In the genomic region with DNA sequence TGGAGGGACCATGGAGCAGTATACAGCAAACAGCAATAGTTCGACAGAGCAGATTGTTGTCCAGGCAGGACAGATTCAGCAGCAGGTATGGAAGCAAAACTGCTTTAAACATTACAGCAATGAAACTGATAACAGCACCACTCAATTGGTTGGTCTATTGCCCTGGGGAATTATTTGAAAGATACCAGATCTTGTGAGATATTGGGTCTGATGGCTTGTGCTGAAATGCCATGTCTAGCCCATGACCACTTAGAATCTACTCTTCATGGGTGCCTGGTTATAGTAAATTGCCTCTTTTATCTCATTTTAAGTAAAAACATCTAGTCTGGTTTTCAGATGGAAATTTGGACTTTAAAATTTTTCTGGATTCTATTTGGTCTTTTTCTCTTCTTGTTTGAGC, we compare ENCODE assay signal across 31 cellular contexts. TPM values are rescaled to one million over a fixed set of nuclear protein-coding genes. Genes with fewer than 3 reads are reported as not detected.
DNase-seq lines count a peak whose midpoint lies in the region; ATAC-seq and TF ChIP-seq lines count a peak whose summit lies in the region.
"Had no signal": no experiment of that assay in that cellular context is flagged by ENCODE, and none has a peak within 500 bp of the region (broad histone marks: within the 10 kb centered on the region; RNA-seq: fewer than 3 reads in every experiment).

No MANE protein-coding gene starts in this region.

- no peak for TF ChIP-seq CTCF in activated CD8-positive, alpha-beta T cell treated with anti-CD3 and anti-CD28 coated beads for 36 hours (IDR thresholded peaks at IDR 0.05)
- TF ChIP-seq CTCF in mesothelial cell of epicardium (IDR thresholded peaks at IDR 0.05; ENCODE audit: unreplicated experiment) (no peak), uterus (IDR thresholded peaks at IDR 0.05) (no peak)

- H3K36me3 ChIP-seq in CD4-positive, CD25-positive, alpha-beta regulatory T cell (ENCODE audit: control insufficient read depth, insufficient read depth, low read length), result peaks cover 28% of the 10 kb centered on the region
- H3K36me3 ChIP-seq in uterus, result no peaks in the 10 kb centered on the region

- H3K4me1 Mint-ChIP-seq in activated CD8-positive, alpha-beta T cell treated with anti-CD3 and anti-CD28 coated beads for 36 hours (ENCODE audit: low read depth), result peaks cover 70% of the 10 kb centered on the region
- H3K4me1 Mint-ChIP-seq in activated CD8-positive, alpha-beta T cell treated with anti-CD3 and anti-CD28 coated beads, Interleukin-2, amount 10 ng/mL, durations not matched to agents 7 days and 5 days (ENCODE audit: low read depth), result peaks cover 76% of the 10 kb centered on the region
- H3K4me1 Mint-ChIP-seq in CD4-positive, CD25-positive, alpha-beta regulatory T cell, result peaks cover 52 to 90% (median 72%) of the 10 kb centered on the region in 4 donors
- peaks cover 80 to 88% (median 87%) of the 10 kb centered on the region in 3 donors for H3K4me1 Mint-ChIP-seq in T-cell
- H3K4me1 Mint-ChIP-seq in mesothelial cell of epicardium, result peaks cover 37% of the 10 kb centered on the region

- H3K27ac Mint-ChIP-seq in activated CD8-positive, alpha-beta T cell treated with anti-CD3 and anti-CD28 coated beads for 36 hours, result peak overlapping the region; percentile 49
- no peak overlapping the region for H3K27ac Mint-ChIP-seq in activated CD8-positive, alpha-beta T cell treated with anti-CD3 and anti-CD28 coated beads, Interleukin-2, amount 10 ng/mL, durations not matched to agents 7 days and 5 days
- H3K27ac Mint-ChIP-seq in CD4-positive, CD25-positive, alpha-beta regulatory T cell, result peak overlapping the region; percentile 20 to 87 (median 86)
- peak overlapping the region; percentile 91 to 93 for H3K27ac Mint-ChIP-seq in T-cell
- peak overlapping the region; percentile 60 for H3K27ac Mint-ChIP-seq in mesothelial cell of epicardium

- no peaks in the 10 kb centered on the region for H3K27me3 Mint-ChIP-seq in activated CD8-positive, alpha-beta T cell treated with anti-CD3 and anti-CD28 coated beads for 36 hours
- H3K27me3 Mint-ChIP-seq in activated CD8-positive, alpha-beta T cell treated with anti-CD3 and anti-CD28 coated beads, Interleukin-2, amount 10 ng/mL, durations not matched to agents 7 days and 5 days (ENCODE audit: low read depth), result no peaks in the 10 kb centered on the region
- no peaks in the 10 kb centered on the region for H3K27me3 Mint-ChIP-seq in CD4-positive, CD25-positive, alpha-beta regulatory T cell
- no peaks in the 10 kb centered on the region for H3K27me3 Mint-ChIP-seq in T-cell
- no peaks in the 10 kb centered on the region for H3K27me3 Mint-ChIP-seq in mesothelial cell of epicardium (ENCODE audit: low read depth)
- H3K27me3 Mint-ChIP-seq: stimulated activated memory B cell treated with anti-CD40 and anti-IgM and Interleukin-4, amounts not matched to agents 10 μg/mL and 1 μg/mL and 100 μg/mL, for 72 hours had no signal

- no peak overlapping the region for H3K27ac ChIP-seq in CD4-positive, CD25-positive, alpha-beta regulatory T cell (ENCODE audit: insufficient read depth, low read length, poor library complexity, severe bottlenecking)
- H3K27ac ChIP-seq in uterus, result no peak overlapping the region
- H3K27ac ChIP-seq: gastroesophageal sphincter, hepatocyte, skin epidermis, suprapubic skin had no signal

- no peaks in the 10 kb centered on the region for H3K9me3 ChIP-seq in CD4-positive, CD25-positive, alpha-beta regulatory T cell (ENCODE audit: control insufficient read depth in 2 of 2, low read length in 2 of 2)
- no peaks in the 10 kb centered on the region for H3K9me3 ChIP-seq in uterus
- H3K9me3 ChIP-seq: gastroesophageal sphincter, HAP-1, mucosa of descending colon, suprapubic skin had no signal

- no peak for TF ChIP-seq POLR2A in uterus (IDR thresholded peaks at IDR 0.05)

- ATAC-seq in activated CD8-positive, alpha-beta T cell treated with anti-CD3 and anti-CD28 coated beads for 36 hours, result no peak
- no peak for ATAC-seq in activated CD8-positive, alpha-beta T cell treated with anti-CD3 and anti-CD28 coated beads, Interleukin-2, amount 10 ng/mL, durations not matched to agents 7 days and 5 days
- no peak for ATAC-seq in CD4-positive, CD25-positive, alpha-beta regulatory T cell (ENCODE audit: low read depth in 2 of 2)
- no peak for ATAC-seq in T-cell (replicated peaks in 1 of 4)
- ATAC-seq: gastroesophageal sphincter; left cardiac atrium; mucosa of descending colon; stimulated activated memory B cell treated with anti-CD40 and anti-IgM and Interleukin-4, amounts not matched to agents 10 μg/mL and 1 μg/mL and 100 μg/mL, for 72 hours had no signal

- no peak overlapping the region for H3K4me3 Mint-ChIP-seq in activated CD8-positive, alpha-beta T cell treated with anti-CD3 and anti-CD28 coated beads for 36 hours
- no peak overlapping the region for H3K4me3 Mint-ChIP-seq in activated CD8-positive, alpha-beta T cell treated with anti-CD3 and anti-CD28 coated beads, Interleukin-2, amount 10 ng/mL, durations not matched to agents 7 days and 5 days
- peak overlapping the region in 1 of 4 donors; percentile 37 for H3K4me3 Mint-ChIP-seq in CD4-positive, CD25-positive, alpha-beta regulatory T cell
- H3K4me3 Mint-ChIP-seq in T-cell (no peak overlapping the region), mesothelial cell of epicardium (no peak overlapping the region)
- H3K4me3 Mint-ChIP-seq: stimulated activated memory B cell treated with anti-CD40 and anti-IgM and Interleukin-4, amounts not matched to agents 10 μg/mL and 1 μg/mL and 100 μg/mL, for 72 hours had no signal

- peaks cover 52% of the 10 kb centered on the region for H3K36me3 Mint-ChIP-seq in activated CD8-positive, alpha-beta T cell treated with anti-CD3 and anti-CD28 coated beads for 36 hours (ENCODE audit: low read depth)
- H3K36me3 Mint-ChIP-seq in activated CD8-positive, alpha-beta T cell treated with anti-CD3 and anti-CD28 coated beads, Interleukin-2, amount 10 ng/mL, durations not matched to agents 7 days and 5 days (ENCODE audit: low read depth), result peaks cover 66% of the 10 kb centered on the region
- peaks cover 37% of the 10 kb centered on the region for H3K36me3 Mint-ChIP-seq in CD4-positive, CD25-positive, alpha-beta regulatory T cell
- H3K36me3 Mint-ChIP-seq in T-cell (peaks cover 35% of the 10 kb centered on the region), mesothelial cell of epicardium (peaks cover 35% of the 10 kb centered on the region)

- intact Hi-C loops in activated CD8-positive, alpha-beta T cell treated with anti-CD3 and anti-CD28 coated beads for 36 hours (cut with micrococcal nuclease), result loop anchor here (10.0 kb wide), 1 partner anchor 106 kb away; no protein-coding TSS in a partner anchor
- intact Hi-C loops in uterus (cut with DNase I; ENCODE audit: low total_unique reads), result no loop called here

- peaks cover 43% of the 10 kb centered on the region for H3K4me1 ChIP-seq in CD4-positive, CD25-positive, alpha-beta regulatory T cell (ENCODE audit: control insufficient read depth, insufficient read depth, low read length, poor library complexity, severe bottlenecking)
- H3K4me1 ChIP-seq in uterus, result peaks cover 4 to 7% of the 10 kb centered on the region in 2 donors

- no peaks in the 10 kb centered on the region for H3K27me3 ChIP-seq in CD4-positive, CD25-positive, alpha-beta regulatory T cell (ENCODE audit: control insufficient read depth, insufficient read depth, low read length)
- H3K27me3 ChIP-seq in uterus, result no peaks in the 10 kb centered on the region
- H3K27me3 ChIP-seq: gastroesophageal sphincter, hepatocyte, suprapubic skin had no signal

- POLR2A ChIA-PET in activated CD8-positive, alpha-beta T cell treated with anti-CD3 and anti-CD28 coated beads for 36 hours (lab: Charles Lee), result no interaction called here
- POLR2A ChIA-PET in activated CD8-positive, alpha-beta T cell treated with anti-CD3 and anti-CD28 coated beads, Interleukin-2, amount 10 ng/mL, durations not matched to agents 7 days and 5 days (lab: Charles Lee), result no interaction called here
- POLR2A ChIA-PET in T-cell (lab: Charles Lee), result no interaction called here

- DNase-seq in activated CD8-positive, alpha-beta T cell treated with anti-CD3 and anti-CD28 coated beads for 36 hours, result no peak
- DNase-seq in activated CD8-positive, alpha-beta T cell treated with anti-CD3 and anti-CD28 coated beads, Interleukin-2, amount 10 ng/mL, durations not matched to agents 7 days and 5 days, result no peak
- no peak for DNase-seq in CD4-positive, CD25-positive, alpha-beta regulatory T cell
- no peak for DNase-seq in T-cell
- no peak for DNase-seq in mesothelial cell of epicardium (ENCODE audit: low spot score in 2 of 2, unreplicated experiment in 2 of 2)
- no peak for DNase-seq in uterus
- DNase-seq in DMS79 (lab: John Stamatoyannopoulos, UW), result no peak
- DNase-seq in COLO668 (lab: John Stamatoyannopoulos, UW; ENCODE audit: unreplicated experiment), result no peak
- DNase-seq: activated CD4-positive, CD25-positive, alpha-beta regulatory T cell; activated CD8-positive, alpha-beta memory T cell treated with anti-CD3 and anti-CD28 coated beads for 24 hours; activated naive CD4-positive, alpha-beta T cell treated with anti-CD3 and anti-CD28 coated beads, Interleukin-2, amount 50 U/mL, for 16 hours; activated T-cell treated with anti-CD3 and anti-CD28 coated beads, Interleukin-2, amount 50 U/mL, for 1 hour; aorta; left cardiac atrium; mucosa of descending colon; NCI-H1417; NCI-H2029; NCI-H526 had no signal

- no peak overlapping the region for H3K4me3 ChIP-seq in CD4-positive, CD25-positive, alpha-beta regulatory T cell (ENCODE audit: low read depth, low read length)
- no peak overlapping the region for H3K4me3 ChIP-seq in uterus
- H3K4me3 ChIP-seq: gastroesophageal sphincter, HAP-1, hepatocyte, lung, mucosa of descending colon, skin epidermis, suprapubic skin had no signal

- no peaks in the 10 kb centered on the region for H3K9me3 Mint-ChIP-seq in activated CD8-positive, alpha-beta T cell treated with anti-CD3 and anti-CD28 coated beads for 36 hours
- H3K9me3 Mint-ChIP-seq in activated CD8-positive, alpha-beta T cell treated with anti-CD3 and anti-CD28 coated beads, Interleukin-2, amount 10 ng/mL, durations not matched to agents 7 days and 5 days (ENCODE audit: insufficient read depth), result no peaks in the 10 kb centered on the region
- H3K9me3 Mint-ChIP-seq in CD4-positive, CD25-positive, alpha-beta regulatory T cell, result no peaks in the 10 kb centered on the region
- H3K9me3 Mint-ChIP-seq in T-cell (no peaks in the 10 kb centered on the region), mesothelial cell of epicardium (no peaks in the 10 kb centered on the region)
- H3K9me3 Mint-ChIP-seq: stimulated activated memory B cell treated with anti-CD40 and anti-IgM and Interleukin-4, amounts not matched to agents 10 μg/mL and 1 μg/mL and 100 μg/mL, for 72 hours had no signal

- CTCF ChIA-PET in activated CD8-positive, alpha-beta T cell treated with anti-CD3 and anti-CD28 coated beads for 36 hours (lab: Charles Lee), result interaction anchor here (1.3 to 1.9 kb wide), 3 partner anchors 13 to 104 kb away, joined by 4 to 7 read pairs (median 6); no protein-coding TSS in a partner anchor
- CTCF ChIA-PET in activated CD8-positive, alpha-beta T cell treated with anti-CD3 and anti-CD28 coated beads, Interleukin-2, amount 10 ng/mL, durations not matched to agents 7 days and 5 days (lab: Charles Lee), result interaction anchor here (0.9 to 2.2 kb wide), 4 partner anchors 8 to 103 kb away, joined by 3 to 16 read pairs (median 4); no protein-coding TSS in a partner anchor
- CTCF ChIA-PET in T-cell (lab: Charles Lee), result no interaction called here

RNA-seq across cellular contexts. Expression of a gene that starts 6.3 kb away (rescaled TPM):
- total RNA-seq in activated CD8-positive, alpha-beta T cell treated with anti-CD3 and anti-CD28 coated beads for 36 hours, result 10 to 100 TPM; 30.7 to 31.1 TPM
- 10 to 100 TPM; 32.3 to 32.5 TPM for total RNA-seq in activated CD8-positive, alpha-beta T cell treated with anti-CD3 and anti-CD28 coated beads, Interleukin-2, amount 10 ng/mL, durations not matched to agents 7 days and 5 days
- 37.9 TPM for total RNA-seq in CD4-positive, CD25-positive, alpha-beta regulatory T cell
- 10 to 100 TPM; 15.9 to 24.1 (median 19.7) TPM for polyA plus RNA-seq in CD4-positive, CD25-positive, alpha-beta regulatory T cell
- total RNA-seq in T-cell (10 to 100 TPM; 36.2 to 47.0 (median 42.2) TPM), mesothelial cell of epicardium (64.2 to 69.1 TPM (median 64.7 TPM) in 3 replicates), uterus (10 to 100 TPM; 10.9 to 43.6 (median 18.4) TPM)

RNA-seq across cellular contexts. Expression of a gene that starts 6.9 kb away (rescaled TPM):
- total RNA-seq in activated CD8-positive, alpha-beta T cell treated with anti-CD3 and anti-CD28 coated beads for 36 hours, result 10 to 100 TPM; 45.8 to 48.4 TPM
- 10 to 100 TPM; 30.2 to 31.9 TPM for total RNA-seq in activated CD8-positive, alpha-beta T cell treated with anti-CD3 and anti-CD28 coated beads, Interleukin-2, amount 10 ng/mL, durations not matched to agents 7 days and 5 days
- 30.3 TPM for total RNA-seq in CD4-positive, CD25-positive, alpha-beta regulatory T cell
- polyA plus RNA-seq in CD4-positive, CD25-positive, alpha-beta regulatory T cell, result 10 to 100 TPM; 38.8 to 58.2 (median 53.6) TPM
- total RNA-seq in T-cell (10 to 100 TPM; 33.1 to 43.2 (median 39.4) TPM), mesothelial cell of epicardium (24.6 to 26.8 TPM (median 26.8 TPM) in 3 replicates), uterus (10 to 100 TPM in 3 of 4 donors, 1 to 10 TPM in 1; 7.4 to 21.9 (median 18.2) TPM)

RNA-seq across cellular contexts. Expression of a gene that starts 26.1 kb away (rescaled TPM):
- total RNA-seq in activated CD8-positive, alpha-beta T cell treated with anti-CD3 and anti-CD28 coated beads for 36 hours, result not detected
- total RNA-seq in activated CD8-positive, alpha-beta T cell treated with anti-CD3 and anti-CD28 coated beads, Interleukin-2, amount 10 ng/mL, durations not matched to agents 7 days and 5 days, result not detected
- not detected for total RNA-seq in CD4-positive, CD25-positive, alpha-beta regulatory T cell
- polyA plus RNA-seq in CD4-positive, CD25-positive, alpha-beta regulatory T cell, result 1 to 10 TPM in 1 of 4 donors, under 1 TPM in 3; 0.67 to 1.1 (median 0.88) TPM
- not detected for total RNA-seq in T-cell
- total RNA-seq in mesothelial cell of epicardium, result 0.22 to 0.51 TPM (median 0.45 TPM) in 3 replicates
- not detected for total RNA-seq in uterus
- total RNA-seq: aorta; bronchial epithelial cell; G401; mucosa of descending colon; SK-MEL-5; suprapubic skin; T-helper 1 cell treated with Interleukin-12 subunit alpha and Interleukin-12 subunit beta and Interleukin-4 antibody, amounts not matched to agents 30 ng/mL and 1 ng/mL, for 36 hours had no signal
- polyA plus RNA-seq: aorta, neural cell had no signal

RNA-seq across cellular contexts. Expression of a gene that starts 36.8 kb away (rescaled TPM):
- total RNA-seq in activated CD8-positive, alpha-beta T cell treated with anti-CD3 and anti-CD28 coated beads for 36 hours, result not detected
- not detected for total RNA-seq in activated CD8-positive, alpha-beta T cell treated with anti-CD3 and anti-CD28 coated beads, Interleukin-2, amount 10 ng/mL, durations not matched to agents 7 days and 5 days
- not detected for total RNA-seq in CD4-positive, CD25-positive, alpha-beta regulatory T cell
- polyA plus RNA-seq in CD4-positive, CD25-positive, alpha-beta regulatory T cell, result not detected
- total RNA-seq in T-cell (not detected), mesothelial cell of epicardium (not detected in 3 replicates), uterus (not detected)
- total RNA-seq: aorta; bronchial epithelial cell; G401; gastroesophageal sphincter; left cardiac atrium; SK-MEL-5; suprapubic skin; T-helper 1 cell treated with Interleukin-12 subunit alpha and Interleukin-12 subunit beta and Interleukin-4 antibody, amounts not matched to agents 30 ng/mL and 1 ng/mL, for 36 hours; ureter had no signal
- polyA plus RNA-seq: aorta, neural cell had no signal

RNA-seq across cellular contexts. Expression of a gene that starts 40.1 kb away (rescaled TPM):
- 1 to 10 TPM; 2.3 to 2.6 TPM for total RNA-seq in activated CD8-positive, alpha-beta T cell treated with anti-CD3 and anti-CD28 coated beads for 36 hours
- total RNA-seq in activated CD8-positive, alpha-beta T cell treated with anti-CD3 and anti-CD28 coated beads, Interleukin-2, amount 10 ng/mL, durations not matched to agents 7 days and 5 days, result 1 to 10 TPM; 1.1 TPM
- total RNA-seq in CD4-positive, CD25-positive, alpha-beta regulatory T cell, result 4.4 TPM
- under 1 TPM; 0.11 to 0.68 (median 0.20) TPM for polyA plus RNA-seq in CD4-positive, CD25-positive, alpha-beta regulatory T cell
- total RNA-seq in T-cell, result 1 to 10 TPM; 4.3 to 7.3 (median 5.5) TPM
- 2.0 to 2.2 TPM (median 2.1 TPM) in 3 replicates for total RNA-seq in mesothelial cell of epicardium
- 1 to 10 TPM in 2 of 4 donors, under 1 TPM in 1, not detected in 1; 0.26 to 1.4 (median 1.2) TPM for total RNA-seq in uterus

Comparison
In these comparisons a context has a peak if more than half of its experiments do, and no peak if none do; other contexts are left out.
1. CTCF ChIA-PET loops: an anchor here in activated CD8-positive, alpha-beta T cell treated with anti-CD3 and anti-CD28 coated beads for 36 hours (1.3 to 1.9 kb wide) and activated CD8-positive, alpha-beta T cell treated with anti-CD3 and anti-CD28 coated beads, Interleukin-2, amount 10 ng/mL, durations not matched to agents 7 days and 5 days (0.9 to 2.2 kb wide); none called in T-cell.